Comparison of ENCODE assay signal across 26 cellular contexts in the genomic region with DNA sequence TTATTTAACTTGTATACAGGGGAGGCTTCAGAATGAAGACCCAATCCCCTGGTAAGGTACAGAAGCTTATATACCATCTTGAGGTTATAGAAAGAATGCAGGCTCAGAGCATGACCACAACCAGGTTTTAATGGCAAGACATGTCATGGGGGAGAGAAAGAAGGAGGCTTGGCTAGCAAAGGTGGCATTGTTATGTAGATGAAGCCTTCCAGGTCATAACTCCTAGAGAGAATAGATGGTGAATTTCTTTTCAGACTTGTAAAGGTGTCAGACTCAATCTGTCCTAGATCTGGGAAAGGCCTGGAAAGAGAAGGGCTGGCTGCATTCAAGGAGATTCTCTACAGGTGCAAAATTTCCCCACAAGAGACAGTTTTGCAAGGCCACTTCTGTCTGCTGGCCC.
"Had no signal": no experiment of that assay in that cellular context is flagged by ENCODE, and none has a peak within 500 bp of the region (broad histone marks: within the 10 kb centered on the region; RNA-seq: fewer than 3 reads in every experiment).

No MANE protein-coding gene starts in this region.

- H3K4me3 ChIP-seq: breast epithelium, esophagus squamous epithelium, lower lobe of right lung, neural progenitor cell, psoas muscle, smooth muscle cell, upper lobe of right lung had no signal

- H3K4me3 Mint-ChIP-seq: activated CD4-positive, alpha-beta memory T cell treated with anti-CD3 and anti-CD28 coated beads, Interleukin-2, amount 10 ng/mL, durations not matched to agents 7 days and 5 days; activated CD4-positive, alpha-beta T cell treated with anti-CD3 and anti-CD28 coated beads, Interleukin-2, amount 10 ng/mL, durations not matched to agents 7 days and 5 days; activated T-cell treated with anti-CD3 and anti-CD28 coated beads, Interleukin-2, amount 50 U/mL, for 24 hours; naive thymus-derived CD8-positive, alpha-beta T cell; neural progenitor cell; T-helper 17 cell had no signal

- H3K4me1 Mint-ChIP-seq: activated CD4-positive, alpha-beta memory T cell treated with anti-CD3 and anti-CD28 coated beads, Interleukin-2, amount 10 ng/mL, durations not matched to agents 7 days and 5 days; activated CD4-positive, alpha-beta T cell treated with anti-CD3 and anti-CD28 coated beads, Interleukin-2, amount 10 ng/mL, durations not matched to agents 7 days and 5 days; naive thymus-derived CD8-positive, alpha-beta T cell; T-helper 17 cell had no signal

- H3K27ac ChIP-seq: breast epithelium, epithelial cell of prostate, neural progenitor cell, parathyroid adenoma, psoas muscle had no signal

- H3K27ac Mint-ChIP-seq: activated CD4-positive, alpha-beta memory T cell treated with anti-CD3 and anti-CD28 coated beads, Interleukin-2, amount 10 ng/mL, durations not matched to agents 7 days and 5 days; activated CD4-positive, alpha-beta T cell treated with anti-CD3 and anti-CD28 coated beads, Interleukin-2, amount 10 ng/mL, durations not matched to agents 7 days and 5 days; activated T-cell treated with anti-CD3 and anti-CD28 coated beads, Interleukin-2, amount 50 U/mL, for 24 hours; naive thymus-derived CD8-positive, alpha-beta T cell; neural progenitor cell; T-helper 17 cell had no signal

- H3K9me3 ChIP-seq: breast epithelium, esophagus squamous epithelium, lower lobe of right lung, psoas muscle, upper lobe of right lung had no signal

- H3K4me1 ChIP-seq: breast epithelium had no signal

- H3K36me3 Mint-ChIP-seq: naive thymus-derived CD8-positive, alpha-beta T cell; neural progenitor cell had no signal

- H3K36me3 ChIP-seq: breast epithelium, esophagus squamous epithelium, lower lobe of right lung, neural progenitor cell, upper lobe of right lung had no signal

- DNase-seq: activated CD4-positive, alpha-beta memory T cell treated with anti-CD3 and anti-CD28 coated beads, Interleukin-2, amount 10 ng/mL, durations not matched to agents 7 days and 5 days; activated CD4-positive, alpha-beta T cell treated with anti-CD3 and anti-CD28 coated beads for 1 hour; activated CD4-positive, alpha-beta T cell treated with anti-CD3 and anti-CD28 coated beads, Interleukin-2, amount 10 ng/mL, durations not matched to agents 7 days and 5 days; activated CD8-positive, alpha-beta memory T cell treated with anti-CD3 and anti-CD28 coated beads, Interleukin-2, amount 50 U/mL, for 48 hours; activated gamma-delta T cell treated with Interleukin-2 at 50 U/mL for 16 hours; activated naive CD4-positive, alpha-beta T cell treated with anti-CD3 and anti-CD28 coated beads, Interleukin-2, amount 50 U/mL, for 16 hours; activated T-cell treated with anti-CD3 and anti-CD28 coated beads, Interleukin-2, amount 50 U/mL, for 24 hours; amygdala; dermis blood vessel endothelial cell; effector CD8-positive, alpha-beta T cell; esophagus squamous epithelium; foreskin melanocyte; lower lobe of right lung; naive thymus-derived CD8-positive, alpha-beta T cell; occipital lobe; psoas muscle; stimulated activated CD4-positive, alpha-beta T cell treated with anti-CD3 and anti-CD28 coated beads, Interleukin-1b, Interleukin-23, amount 100 ng/mL, for 48 hours; stimulated activated naive CD4-positive, alpha-beta T cell; T-helper 17 cell; T1000; upper lobe of right lung had no signal

- ATAC-seq: naive thymus-derived CD8-positive, alpha-beta T cell; psoas muscle; T-helper 17 cell; upper lobe of right lung had no signal

- H3K9me3 Mint-ChIP-seq: activated CD4-positive, alpha-beta memory T cell treated with anti-CD3 and anti-CD28 coated beads, Interleukin-2, amount 10 ng/mL, durations not matched to agents 7 days and 5 days; activated CD4-positive, alpha-beta T cell treated with anti-CD3 and anti-CD28 coated beads, Interleukin-2, amount 10 ng/mL, durations not matched to agents 7 days and 5 days; activated T-cell treated with anti-CD3 and anti-CD28 coated beads, Interleukin-2, amount 50 U/mL, for 24 hours; naive thymus-derived CD8-positive, alpha-beta T cell had no signal

- H3K27me3 ChIP-seq: breast epithelium, esophagus squamous epithelium, neural progenitor cell, upper lobe of right lung had no signal

- H3K9ac ChIP-seq: neural progenitor cell, parathyroid adenoma had no signal
